ENCODE assay signal across 8 cellular contexts in genomic region chr2:43774617-43775016, GRCh38. TPM values are rescaled to one million over a fixed set of nuclear protein-coding genes. Genes with fewer than 3 reads are reported as not detected.
DNase-seq lines count a peak whose midpoint lies in the region; ATAC-seq and TF ChIP-seq lines count a peak whose summit lies in the region.

No MANE protein-coding gene starts in this region.

- WGBS in endodermal cell (ENCODE audit: insufficient coverage in 1 of 2, insufficient read length in 1 of 2), 2 experiments = 64 to 88% methylated on average over 5 to 7 of the region's 7 CpGs

- H3K4me3 Mint-ChIP-seq in CD8-positive, alpha-beta T cell = peak overlapping the region; percentile 96
- H3K4me3 Mint-ChIP-seq in endodermal cell = peak overlapping the region; percentile 78

- POLR2A ChIA-PET in CD8-positive, alpha-beta T cell (lab: Charles Lee) = no interaction called here

- TF ChIP-seq CTCF in CD8-positive, alpha-beta T cell (IDR thresholded peaks at IDR 0.05) = no peak
- no peak for TF ChIP-seq CTCF in endodermal cell (conservative IDR thresholded peaks at IDR 0.05)

- H3K27me3 Mint-ChIP-seq in CD8-positive, alpha-beta T cell (ENCODE audit: low read depth) = peaks cover 5% of the 10 kb centered on the region
- H3K27me3 Mint-ChIP-seq in endodermal cell (ENCODE audit: insufficient read depth) = no peaks in the 10 kb centered on the region

- H3K9me3 ChIP-seq in CD8-positive, alpha-beta T cell (ENCODE audit: low read length) = no peaks in the 10 kb centered on the region
- H3K9me3 ChIP-seq in NT2/D1 (ENCODE audit: insufficient read depth, low read length) (no peaks in the 10 kb centered on the region), endodermal cell (ENCODE audit: control insufficient read depth, low read length) (no peaks in the 10 kb centered on the region), neuron (ENCODE audit: low read length) (no peaks in the 10 kb centered on the region)

- intact Hi-C loops in CD8-positive, alpha-beta T cell (cut with DNase I, micrococcal nuclease) = loop anchor here (2.0 to 10.0 kb wide), 6 partner anchors 136 to 590 kb away; partner anchors contain the start of genes LRPPRC (in 2 of the 2), CAMKMT (in 1 of the 2), PLEKHH2 (in 1 of the 2) and PREPL (in 1 of the 2)

- H3K36me3 Mint-ChIP-seq in CD8-positive, alpha-beta T cell = peaks cover 8% of the 10 kb centered on the region
- no peaks in the 10 kb centered on the region for H3K36me3 Mint-ChIP-seq in endodermal cell (ENCODE audit: low read depth)

- H3K4me1 Mint-ChIP-seq in CD8-positive, alpha-beta T cell (ENCODE audit: low read depth) = peaks cover 15% of the 10 kb centered on the region
- peaks cover 3% of the 10 kb centered on the region for H3K4me1 Mint-ChIP-seq in endodermal cell

- ATAC-seq in CD8-positive, alpha-beta T cell = no peak
- no peak for ATAC-seq in GM18511 (IDR thresholded peaks at IDR 0.05; ENCODE audit: unreplicated experiment)

- H3K36me3 ChIP-seq in CD8-positive, alpha-beta T cell (ENCODE audit: insufficient read depth, low read length) = no peaks in the 10 kb centered on the region
- H3K36me3 ChIP-seq in NT2/D1 (ENCODE audit: insufficient read depth, insufficient read length, low read length) (peaks cover 6% of the 10 kb centered on the region), endodermal cell (ENCODE audit: control insufficient read depth, insufficient read depth, low read length) (peaks cover 3% of the 10 kb centered on the region), neuron (ENCODE audit: insufficient read depth, low read length) (peaks cover 11% of the 10 kb centered on the region)

- CTCF ChIA-PET in CD8-positive, alpha-beta T cell (lab: Charles Lee) = no interaction called here

- no peaks in the 10 kb centered on the region for H3K4me1 ChIP-seq in CD8-positive, alpha-beta T cell (ENCODE audit: insufficient read depth, low read length)
- no peaks in the 10 kb centered on the region for H3K4me1 ChIP-seq in NT2/D1 (ENCODE audit: insufficient read depth, insufficient read length)
- no peaks in the 10 kb centered on the region for H3K4me1 ChIP-seq in endodermal cell (ENCODE audit: control insufficient read depth, insufficient read depth, low read length)
- H3K4me1 ChIP-seq in neuron (ENCODE audit: insufficient read depth, low read length) = peaks cover 4% of the 10 kb centered on the region

- peak overlapping the region; percentile 99 for H2AFZ ChIP-seq in neuron (ENCODE audit: low read depth, low read length)

- H3K27me3 ChIP-seq in CD8-positive, alpha-beta T cell (ENCODE audit: insufficient read depth, low read length) = no peaks in the 10 kb centered on the region
- no peaks in the 10 kb centered on the region for H3K27me3 ChIP-seq in NT2/D1 (ENCODE audit: insufficient read depth, insufficient read length)
- H3K27me3 ChIP-seq in endodermal cell (ENCODE audit: control insufficient read depth, insufficient read depth, low read length, poor library complexity, severe bottlenecking) = no peaks in the 10 kb centered on the region
- H3K27me3 ChIP-seq in neuron (ENCODE audit: insufficient read depth, low read length) = no peaks in the 10 kb centered on the region

- H3K27ac Mint-ChIP-seq in CD8-positive, alpha-beta T cell = peak overlapping the region; percentile 80
- H3K27ac Mint-ChIP-seq in endodermal cell = peak overlapping the region; percentile 99

- no peaks in the 10 kb centered on the region for H3K9me3 Mint-ChIP-seq in CD8-positive, alpha-beta T cell
- no peaks in the 10 kb centered on the region for H3K9me3 Mint-ChIP-seq in endodermal cell

- no peak overlapping the region for H3K27ac ChIP-seq in CD8-positive, alpha-beta T cell (ENCODE audit: low read depth, low read length)
- H3K27ac ChIP-seq in endodermal cell (ENCODE audit: low read depth, low read length) = no peak overlapping the region

- DNase-seq in CD8-positive, alpha-beta T cell = no peak
- DNase-seq in NT2/D1 (ENCODE audit: low read depth, low spot score) (no peak), endodermal cell (no peak), HUDEP-2 (lab: John Stamatoyannopoulos, UW; ENCODE audit: unreplicated experiment in 76 of 76) (no peak)
- DNase-seq in stimulated activated CD8-positive, alpha-beta memory T cell treated with anti-CD3 and anti-CD28 coated beads, Interleukin-4, amount 100 ng/mL, for 48 hours = no peak
- no peak for DNase-seq in activated CD4-positive, CD25-positive, alpha-beta regulatory T cell treated with anti-CD3 and anti-CD28 coated beads, Interleukin-2, amount 50 U/mL, for 72 hours

- H3K9ac ChIP-seq in NT2/D1 (ENCODE audit: insufficient read length, low read depth) (peak overlapping the region; percentile 70), endodermal cell (ENCODE audit: extremely low read depth, low read length, poor library complexity, severe bottlenecking) (peak overlapping the region; percentile 96)

- H3K4me3 ChIP-seq in CD8-positive, alpha-beta T cell (ENCODE audit: low read depth, low read length) = peak overlapping the region; percentile 97
- H3K4me3 ChIP-seq in NT2/D1 (ENCODE audit: insufficient read length, low read depth) (peak overlapping the region; percentile 63), endodermal cell (ENCODE audit: low read length) (peak overlapping the region; percentile 98), neuron (ENCODE audit: low read length) (peak overlapping the region; percentile 97)

RNA-seq across cellular contexts. Expression of gene DYNC2LI1, which starts 0.8 kb away (rescaled TPM):
- total RNA-seq in CD8-positive, alpha-beta T cell = 1 to 10 TPM; 1.4 to 1.8 TPM
- 10 to 100 TPM; 17.1 to 39.7 TPM for total RNA-seq in endodermal cell
- 29.0 TPM for polyA plus RNA-seq in endodermal cell (2013, experiment 1 of 2)
- 29.6 TPM for polyA plus RNA-seq in endodermal cell (2013, experiment 2 of 2)

Comparison
In these comparisons a context has a peak if more than half of its experiments do, and no peak if none do; other contexts are left out.
1. RNA of gene DYNC2LI1, which starts 0.8 kb away (total RNA-seq): 17.1 to 39.7 TPM in endodermal cell; 1.4 to 1.8 TPM in CD8-positive, alpha-beta T cell; every median in the first group is over 4 times any median in the second.
2. Peak in every context shown above with its lines, with median percentiles within 50 percentile points of each other: H3K4me3 ChIP-seq.